In the genomic region with DNA sequence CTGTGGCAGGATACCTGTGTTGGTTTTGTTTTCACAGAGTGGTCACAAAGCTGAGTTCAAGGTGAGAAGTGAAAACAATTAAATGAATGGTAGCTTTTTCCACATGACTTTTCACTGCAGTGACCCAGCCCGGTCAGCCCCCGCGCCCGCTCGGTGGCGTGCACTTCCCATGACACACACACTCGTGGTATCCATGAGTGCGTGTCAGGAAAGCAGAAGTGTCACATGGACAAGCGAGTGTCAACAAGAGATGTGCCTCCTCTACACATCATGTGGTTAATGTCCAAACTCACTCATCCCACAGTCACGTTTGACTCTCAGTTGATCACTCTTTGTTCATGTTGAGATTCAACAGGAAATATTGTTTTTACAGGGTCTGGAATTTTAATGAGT, we compare ENCODE assay signal across 8 cellular contexts.
A peak's percentile ranks its signal among the peaks of the same experiment; 100 is the strongest.
DNase-seq lines count a peak whose midpoint lies in the region; ATAC-seq and TF ChIP-seq lines count a peak whose summit lies in the region.

No MANE protein-coding gene starts in this region.

- no peak overlapping the region for H2AFZ ChIP-seq in neural progenitor cell (replicated peaks)

- ATAC-seq in GM19025 (IDR thresholded peaks at IDR 0.05; ENCODE audit: low read depth, unreplicated experiment) (peak; percentile 47), HG02759 (IDR thresholded peaks at IDR 0.05; ENCODE audit: unreplicated experiment) (peak; percentile 65), T-helper 17 cell (peak; percentile 53), naive B cell (ENCODE audit: low read depth in 2 of 2) (peak; percentile 43 to 48)

- H3K4me2 ChIP-seq in neural progenitor cell = no peak overlapping the region

- no peaks in the 10 kb centered on the region for H3K4me1 ChIP-seq in neural progenitor cell

- no peak overlapping the region for H3K4me3 ChIP-seq in neural progenitor cell
- H3K4me3 ChIP-seq in H7 (ENCODE audit: insufficient read depth, low read depth, low read length) = no peak overlapping the region

- DNase-seq in T-helper 17 cell (no peak), naive B cell (peak; percentile 87), neural progenitor cell (ENCODE audit: low spot score) (no peak), H7 (no peak)
- no peak for DNase-seq in effector CD8-positive, alpha-beta T cell (lab: John Stamatoyannopoulos, UW)
- no peak for DNase-seq in activated CD8-positive, alpha-beta memory T cell treated with anti-CD3 and anti-CD28 coated beads, Interleukin-2, amount 50 U/mL, for 48 hours

- no peak overlapping the region for H3K27ac ChIP-seq in neural progenitor cell

- H3K36me3 Mint-ChIP-seq in T-helper 17 cell (ENCODE audit: low read depth) (no peaks in the 10 kb centered on the region), naive B cell (no peaks in the 10 kb centered on the region), neural progenitor cell (no peaks in the 10 kb centered on the region)

- TF ChIP-seq CTCF in neural progenitor cell (IDR thresholded peaks at IDR 0.05) = no peak

- H3K9me3 ChIP-seq in T-helper 17 cell (ENCODE audit: control insufficient read depth, low read length, poor library complexity, severe bottlenecking) (no peaks in the 10 kb centered on the region), neural progenitor cell (ENCODE audit: low read depth) (no peaks in the 10 kb centered on the region)

- H3F3A ChIP-seq in neural progenitor cell (ENCODE audit: low read depth) = no peaks in the 10 kb centered on the region

- H3K36me3 ChIP-seq in neural progenitor cell (no peaks in the 10 kb centered on the region), H7 (replicated peaks; ENCODE audit: control insufficient read depth, insufficient read depth, low read length) (no peaks in the 10 kb centered on the region)

- no peaks in the 10 kb centered on the region for H3K27me3 ChIP-seq in neural progenitor cell
- H3K27me3 ChIP-seq in H7 (ENCODE audit: control insufficient read depth, insufficient read depth, low read length) = no peaks in the 10 kb centered on the region

- no peak overlapping the region for H3K4me3 Mint-ChIP-seq in T-helper 17 cell
- peak overlapping the region; percentile 17 to 90 (median 81) for H3K4me3 Mint-ChIP-seq in naive B cell
- no peak overlapping the region for H3K4me3 Mint-ChIP-seq in neural progenitor cell

- no peaks in the 10 kb centered on the region for H3K79me2 ChIP-seq in neural progenitor cell (ENCODE audit: low read depth)

- H3K9me3 Mint-ChIP-seq in naive B cell (peaks cover 0 to 2% (median 0%) of the 10 kb centered on the region in 7 donors), neural progenitor cell (no peaks in the 10 kb centered on the region)

- H3K4me1 Mint-ChIP-seq in T-helper 17 cell (peaks cover 4% of the 10 kb centered on the region), naive B cell (peaks cover 56 to 96% (median 78%) of the 10 kb centered on the region in 3 donors), neural progenitor cell (no peaks in the 10 kb centered on the region)

- H3K27me3 Mint-ChIP-seq in T-helper 17 cell (no peaks in the 10 kb centered on the region), naive B cell (no peaks in the 10 kb centered on the region), neural progenitor cell (ENCODE audit: insufficient read depth, low read depth) (peaks cover 6% of the 10 kb centered on the region)

- H3K9ac ChIP-seq in neural progenitor cell = no peak overlapping the region

- H3K27ac Mint-ChIP-seq in T-helper 17 cell (peak overlapping the region; percentile 66), naive B cell (peak overlapping the region; percentile 97 to 100 (median 100)), neural progenitor cell (no peak overlapping the region)

- H4K20me1 ChIP-seq in neural progenitor cell (ENCODE audit: low read depth) = no peaks in the 10 kb centered on the region

Comparison
In these comparisons a context has a peak if more than half of its experiments do, and no peak if none do; other contexts are left out.
1. H3K4me3 Mint-ChIP-seq: peak in naive B cell (8 of 8); none in T-helper 17 cell (single experiment) and neural progenitor cell (single experiment).
2. Peak in every context shown above with its lines, with median percentiles within 50 percentile points of each other: ATAC-seq.